1 cellular context compared by ENCODE assay signal in genomic region chr10:1020966-1021365, GRCh38.
A peak's percentile ranks its signal among the peaks of the same experiment; 100 is the strongest.
TF ChIP-seq lines count a peak whose summit lies in the region.

No MANE protein-coding gene starts in this region.

TF ChIP-seq in HepG2, 621 proteins besides CTCF, POLR2A, EP300 and RAD21:
- TF ChIP-seq POLR2G (IDR thresholded peaks at IDR 0.05; ENCODE audit: low read depth, low read length) (peak; percentile 36; the same call in 1 of the 2 replicates), POLR2AphosphoS2 (IDR thresholded peaks at IDR 0.05; ENCODE audit: low read depth, low read length) (no peak)
